1 cellular context compared by ENCODE assay signal in genomic region chr1:213051881-213052202, GRCh38.
TF ChIP-seq lines count a peak whose summit lies in the region.

No MANE protein-coding gene starts in this region.

TF ChIP-seq in IMR-90, 13 proteins besides CTCF, POLR2A, EP300 and RAD21 (continued from another document):
- TF ChIP-seq USF2 (IDR thresholded peaks at IDR 0.05; ENCODE audit: low read depth, low read length) (no peak), MXI1 (IDR thresholded peaks at IDR 0.05; ENCODE audit: borderline replicate concordance, low read depth, low read length) (no peak), FOS (IDR thresholded peaks at IDR 0.05; ENCODE audit: low read depth, low read length) (no peak), NFE2L2 (IDR thresholded peaks at IDR 0.05; ENCODE audit: low read depth, low read length) (no peak), CEBPB (IDR thresholded peaks at IDR 0.05; ENCODE audit: low read depth, low read length) (no peak), MAFK (IDR thresholded peaks at IDR 0.05; ENCODE audit: low read depth, low read length) (no peak), SMC3 (IDR thresholded peaks at IDR 0.05; ENCODE audit: low read depth, low read length) (no peak), CHD1 (IDR thresholded peaks at IDR 0.05; ENCODE audit: low read depth, low read length) (no peak)
- TF ChIP-seq, protein P1, sequence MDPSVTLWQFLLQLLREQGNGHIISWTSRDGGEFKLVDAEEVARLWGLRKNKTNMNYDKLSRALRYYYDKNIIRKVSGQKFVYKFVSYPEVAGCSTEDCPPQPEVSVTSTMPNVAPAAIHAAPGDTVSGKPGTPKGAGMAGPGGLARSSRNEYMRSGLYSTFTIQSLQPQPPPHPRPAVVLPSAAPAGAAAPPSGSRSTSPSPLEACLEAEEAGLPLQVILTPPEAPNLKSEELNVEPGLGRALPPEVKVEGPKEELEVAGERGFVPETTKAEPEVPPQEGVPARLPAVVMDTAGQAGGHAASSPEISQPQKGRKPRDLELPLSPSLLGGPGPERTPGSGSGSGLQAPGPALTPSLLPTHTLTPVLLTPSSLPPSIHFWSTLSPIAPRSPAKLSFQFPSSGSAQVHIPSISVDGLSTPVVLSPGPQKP (IDR thresholded peaks at IDR 0.05; ENCODE audit: borderline replicate concordance, low read depth, low read length), result no peak
